ENCODE assay signal across 1 cellular context in the genomic region with DNA sequence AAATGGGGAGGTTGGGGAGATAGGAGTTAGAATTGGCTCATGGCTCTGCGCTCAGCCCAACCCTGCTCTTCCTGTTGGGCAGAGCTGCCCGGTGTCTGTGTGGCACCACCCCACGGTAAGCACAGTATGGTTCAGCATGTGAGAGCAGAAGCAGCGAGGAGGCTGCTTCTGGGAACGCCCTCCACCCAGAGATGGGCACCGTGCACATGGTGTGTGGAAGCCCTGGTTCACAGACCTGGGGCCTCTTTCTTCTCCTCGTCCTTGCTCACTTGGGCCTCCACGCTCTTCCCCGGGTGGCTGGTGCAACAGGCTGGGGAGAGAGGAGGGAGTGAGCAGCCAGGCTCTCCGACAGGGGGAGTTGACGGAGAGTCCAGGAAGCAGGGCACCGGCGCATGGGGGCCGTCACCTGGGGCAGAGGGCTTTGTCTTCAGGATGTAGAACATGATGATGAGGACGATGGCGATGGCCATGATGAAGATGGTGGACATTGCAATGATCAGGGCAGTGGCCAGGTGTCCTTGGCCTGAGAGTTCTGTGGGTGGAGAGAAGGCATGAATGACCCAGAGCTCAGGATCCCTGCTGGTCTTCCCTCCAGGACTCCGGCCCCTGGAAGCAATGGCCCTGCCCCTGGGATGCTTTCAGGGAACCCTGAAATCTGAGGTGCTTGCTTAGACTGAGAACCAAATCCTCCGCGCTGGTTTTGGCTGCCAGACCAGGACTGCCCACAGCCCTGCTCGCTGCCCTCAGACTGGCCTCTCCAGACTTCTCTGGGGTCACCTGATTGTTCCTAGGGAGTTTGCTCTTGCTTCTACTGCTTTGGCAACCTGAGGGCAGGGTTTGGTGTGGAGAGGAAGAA.
TF ChIP-seq lines count a peak whose summit lies in the region.

No MANE protein-coding gene starts in this region.

TF ChIP-seq in GM23338, 12 proteins besides CTCF, POLR2A, EP300 and RAD21 (continued from another document):
- TF ChIP-seq ETS1 (IDR thresholded peaks at IDR 0.05) (no peak), JUNB (IDR thresholded peaks at IDR 0.05; ENCODE audit: unreplicated experiment) (no peak), NANOG (IDR thresholded peaks at IDR 0.05; ENCODE audit: borderline replicate concordance) (no peak), EZH2phosphoT487 (IDR thresholded peaks at IDR 0.05; ENCODE audit: unreplicated experiment) (no peak), REST (IDR thresholded peaks at IDR 0.05; ENCODE audit: unreplicated experiment) (no peak), POLR2AphosphoS5 (IDR thresholded peaks at IDR 0.05; ENCODE audit: low read depth) (no peak), EZH2 (IDR thresholded peaks at IDR 0.05; ENCODE audit: low read depth, unreplicated experiment) (no peak), STAT1 (IDR thresholded peaks at IDR 0.05; ENCODE audit: unreplicated experiment) (no peak)
TF ChIP-seq in GM23338: peak in this region for 0.
